Comparison of ENCODE assay signal across 7 cellular contexts in the genomic region with DNA sequence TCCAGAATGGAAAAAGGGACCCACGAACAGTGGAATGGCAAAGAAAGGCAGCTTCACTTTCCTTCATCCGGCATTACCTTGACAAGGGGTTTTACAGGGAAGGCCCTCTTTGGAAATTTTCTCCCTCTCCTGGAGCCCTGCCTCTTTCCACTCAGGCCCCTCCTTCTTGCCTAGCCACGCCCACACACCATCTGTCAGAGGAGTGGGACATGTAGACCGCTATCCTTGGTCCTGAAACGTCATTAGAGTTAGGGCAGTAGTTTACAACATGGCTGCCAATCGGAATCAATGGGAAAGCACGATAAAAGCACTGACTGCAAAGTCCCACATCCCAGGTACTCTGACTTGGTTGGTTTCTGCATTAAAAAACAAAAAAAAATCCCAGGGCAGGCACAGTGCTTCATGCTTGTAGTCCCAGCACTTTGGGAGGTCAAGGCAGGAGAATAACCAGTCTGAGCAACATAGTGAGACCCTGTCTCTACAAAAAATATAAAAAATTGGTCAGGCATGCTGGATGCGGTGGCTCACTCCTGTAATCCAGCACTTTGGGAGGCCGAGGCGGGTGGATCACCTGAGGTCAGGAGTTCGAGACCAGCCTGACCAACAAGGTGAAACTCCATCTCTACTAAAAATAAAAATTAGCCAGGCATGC.
DNase-seq lines count a peak whose midpoint lies in the region; ATAC-seq, FAIRE-seq and TF ChIP-seq lines count a peak whose summit lies in the region.

No MANE protein-coding gene starts in this region.

- FAIRE-seq in H54 (lab: Jason Lieb, UNC) (peak; percentile 80), pancreas (lab: Jason Lieb, UNC) (no peak)

- peak; percentile 77 for DNase-seq in H54 (ENCODE audit: insufficient read length, low spot score)
- DNase-seq in NT2/D1 (ENCODE audit: low read depth, low spot score), result peak; percentile 91
- peak; percentile 0 for DNase-seq in effector CD8-positive, alpha-beta T cell (lab: John Stamatoyannopoulos, UW)
- DNase-seq in pancreas, result peak in 4 of 6 donors; percentile 28 to 58 (median 38)
- no peak for DNase-seq in hippocampal formation (lab: John Stamatoyannopoulos, UW)
- DNase-seq in activated T-cell treated with anti-CD3 and anti-CD28 coated beads for 4 hours, result no peak

- H3K36me3 ChIP-seq in NT2/D1 (ENCODE audit: insufficient read depth, insufficient read length, low read length), result no peaks in the 10 kb centered on the region
- H3K36me3 ChIP-seq in pancreas, result no peaks in the 10 kb centered on the region

- no peak overlapping the region for H3K4me3 ChIP-seq in NT2/D1 (ENCODE audit: insufficient read length, low read depth)
- no peak overlapping the region for H3K4me3 ChIP-seq in pancreas

- no peaks in the 10 kb centered on the region for H3K4me1 ChIP-seq in NT2/D1 (ENCODE audit: insufficient read depth, insufficient read length)
- H3K4me1 ChIP-seq in pancreas, result no peaks in the 10 kb centered on the region

- TF ChIP-seq CTCF in pancreas (IDR thresholded peaks at IDR 0.05), result no peak

- 35 to 41% methylated on average over 11 of the region's 11 CpGs for WGBS in pancreas, 2 donors

- ATAC-seq in pancreas (peak; percentile 71 to 90 (median 78)), HG03571 (IDR thresholded peaks at IDR 0.05; ENCODE audit: unreplicated experiment) (no peak)

- TF ChIP-seq POLR2A in H54 (IDR thresholded peaks at IDR 0.05; ENCODE audit: low read depth, low read length), result no peak

- H3K27ac ChIP-seq in pancreas, result no peak overlapping the region

- H3K9ac ChIP-seq in NT2/D1 (ENCODE audit: insufficient read length, low read depth), result no peak overlapping the region

- no peaks in the 10 kb centered on the region for H3K9me3 ChIP-seq in NT2/D1 (ENCODE audit: insufficient read depth, low read length)
- H3K9me3 ChIP-seq in pancreas, result no peaks in the 10 kb centered on the region

- H3K27me3 ChIP-seq in NT2/D1 (ENCODE audit: insufficient read depth, insufficient read length) (no peaks in the 10 kb centered on the region), pancreas (no peaks in the 10 kb centered on the region)

- intact Hi-C loops in pancreas (cut with DNase I), result no loop called here

Comparison
In these comparisons a context has a peak if more than half of its experiments do, and no peak if none do; other contexts are left out.
1. DNase-seq: peak in H54 (single experiment), NT2/D1 (single experiment), effector CD8-positive, alpha-beta T cell (single experiment) and pancreas (4 of 6); none in hippocampal formation (0 of 2) and activated T-cell treated with anti-CD3 and anti-CD28 coated beads for 4 hours (single experiment).